Comparison of ENCODE assay signal across 28 cellular contexts in genomic region chr11:9780929-9781328, GRCh38.
"Had no signal": no experiment of that assay in that cellular context is flagged by ENCODE, and none has a peak within 500 bp of the region (broad histone marks: within the 10 kb centered on the region; RNA-seq: fewer than 3 reads in every experiment).

No MANE protein-coding gene starts in this region.

- H3K4me2 ChIP-seq: neural progenitor cell had no signal

- DNase-seq: naive thymus-derived CD8-positive, alpha-beta T cell; occipital lobe; ovary; posterior cingulate gyrus; psoas muscle; right cardiac atrium; right lobe of liver; sigmoid colon; small intestine; stimulated activated CD4-positive, alpha-beta T cell treated with anti-CD3 and anti-CD28 coated beads, Interleukin-15, amount 100 ng/mL, for 24 hours; stimulated activated CD4-positive, alpha-beta T cell treated with anti-CD3 and anti-CD28 coated beads, Interleukin-2, amount 100 ng/mL, for 24 hours; stimulated activated CD4-positive, alpha-beta T cell treated with anti-CD3 and anti-CD28 coated beads, Interleukin-2, amount 100 ng/mL, for 48 hours; stimulated activated CD4-positive, alpha-beta T cell treated with anti-CD3 and anti-CD28 coated beads, Interleukin-4, amount 100 ng/mL, for 24 hours; stimulated activated naive CD4-positive, alpha-beta T cell; stimulated activated naive CD8-positive, alpha-beta T cell treated with anti-CD3 and anti-CD28 coated beads, Interleukin-15, amount 100 ng/mL, for 72 hours; stimulated activated naive CD8-positive, alpha-beta T cell treated with anti-CD3 and anti-CD28 coated beads, Interleukin-15, Interleukin-2, amounts not matched to agents 100 U/mL and 50 U/mL, for 24 hours; substantia nigra; testis; tibial artery; transverse colon; upper lobe of left lung had no signal

- H3K9me3 Mint-ChIP-seq: naive thymus-derived CD8-positive, alpha-beta T cell; natural killer cell treated with Interleukin-12 subunit alpha and Interleukin-12 subunit beta and Interleukin-15 and Interleukin-18, amount 100 ng/mL, for 72 hours; neural progenitor cell; stimulated activated effector memory CD8-positive, alpha-beta T cell treated with anti-CD3 and anti-CD28 coated beads, Interleukin-12 subunit alpha, Interleukin-12 subunit beta, amount 100 ng/mL, for 72 hours; stimulated activated naive CD8-positive, alpha-beta T cell treated with anti-CD3 and anti-CD28 coated beads, Interleukin-15, amount 100 ng/mL, for 72 hours had no signal

- H3K4me3 Mint-ChIP-seq: naive thymus-derived CD8-positive, alpha-beta T cell; natural killer cell treated with Interleukin-12 subunit alpha and Interleukin-12 subunit beta and Interleukin-15 and Interleukin-18, amount 100 ng/mL, for 72 hours; neural progenitor cell; stimulated activated effector memory CD8-positive, alpha-beta T cell treated with anti-CD3 and anti-CD28 coated beads, Interleukin-12 subunit alpha, Interleukin-12 subunit beta, amount 100 ng/mL, for 72 hours; stimulated activated naive CD8-positive, alpha-beta T cell treated with anti-CD3 and anti-CD28 coated beads, Interleukin-15, amount 100 ng/mL, for 72 hours had no signal

- H3K27me3 ChIP-seq: neural progenitor cell, ovary, right lobe of liver, sigmoid colon, suprapubic skin, testis, tibial artery, transverse colon, upper lobe of left lung, vagina had no signal

- H3K4me1 ChIP-seq: parathyroid adenoma, right lobe of liver, suprapubic skin, testis, tibial artery, transverse colon, upper lobe of left lung had no signal

- ATAC-seq: naive thymus-derived CD8-positive, alpha-beta T cell; natural killer cell treated with Interleukin-12 subunit alpha and Interleukin-12 subunit beta and Interleukin-15 and Interleukin-18, amount 100 ng/mL, for 72 hours; psoas muscle; right cardiac atrium; right lobe of liver; stimulated activated effector memory CD8-positive, alpha-beta T cell treated with anti-CD3 and anti-CD28 coated beads, Interleukin-12 subunit alpha, Interleukin-12 subunit beta, amount 100 ng/mL, for 72 hours; stimulated activated naive CD8-positive, alpha-beta T cell treated with anti-CD3 and anti-CD28 coated beads, Interleukin-15, amount 100 ng/mL, for 72 hours; stimulated activated naive CD8-positive, alpha-beta T cell treated with anti-CD3 and anti-CD28 coated beads, Interleukin-15, Interleukin-2, amounts not matched to agents 100 U/mL and 50 U/mL, for 24 hours had no signal

- H3K36me3 Mint-ChIP-seq: natural killer cell treated with Interleukin-12 subunit alpha and Interleukin-12 subunit beta and Interleukin-15 and Interleukin-18, amount 100 ng/mL, for 72 hours had no signal

- H3K9ac ChIP-seq: neural progenitor cell, parathyroid adenoma had no signal

- H3K36me3 ChIP-seq: ovary had no signal

- H3K27me3 Mint-ChIP-seq: naive thymus-derived CD8-positive, alpha-beta T cell; natural killer cell treated with Interleukin-12 subunit alpha and Interleukin-12 subunit beta and Interleukin-15 and Interleukin-18, amount 100 ng/mL, for 72 hours; progenitor cell of endocrine pancreas; stimulated activated naive CD8-positive, alpha-beta T cell treated with anti-CD3 and anti-CD28 coated beads, Interleukin-15, amount 100 ng/mL, for 72 hours had no signal

- H3K9me3 ChIP-seq: ovary, psoas muscle, right lobe of liver, sigmoid colon, suprapubic skin, testis, tibial artery, transverse colon, upper lobe of left lung, vagina had no signal

- H3K4me3 ChIP-seq: neural progenitor cell, ovary, psoas muscle, right lobe of liver, sigmoid colon, suprapubic skin, testis, tibial artery, transverse colon, upper lobe of left lung, vagina had no signal

- H2AFZ ChIP-seq: neural progenitor cell, parathyroid adenoma had no signal

- H3K4me1 Mint-ChIP-seq: naive thymus-derived CD8-positive, alpha-beta T cell; stimulated activated effector memory CD8-positive, alpha-beta T cell treated with anti-CD3 and anti-CD28 coated beads, Interleukin-12 subunit alpha, Interleukin-12 subunit beta, amount 100 ng/mL, for 72 hours; stimulated activated naive CD8-positive, alpha-beta T cell treated with anti-CD3 and anti-CD28 coated beads, Interleukin-15, amount 100 ng/mL, for 72 hours had no signal

- H3K79me2 ChIP-seq: parathyroid adenoma had no signal

- H3K27ac Mint-ChIP-seq: naive thymus-derived CD8-positive, alpha-beta T cell; natural killer cell treated with Interleukin-12 subunit alpha and Interleukin-12 subunit beta and Interleukin-15 and Interleukin-18, amount 100 ng/mL, for 72 hours; neural progenitor cell; progenitor cell of endocrine pancreas; stimulated activated effector memory CD8-positive, alpha-beta T cell treated with anti-CD3 and anti-CD28 coated beads, Interleukin-12 subunit alpha, Interleukin-12 subunit beta, amount 100 ng/mL, for 72 hours; stimulated activated naive CD8-positive, alpha-beta T cell treated with anti-CD3 and anti-CD28 coated beads, Interleukin-15, amount 100 ng/mL, for 72 hours had no signal

- H3K27ac ChIP-seq: neural progenitor cell, ovary, parathyroid adenoma, psoas muscle, right lobe of liver, sigmoid colon, suprapubic skin, testis, tibial artery, transverse colon, upper lobe of left lung, vagina had no signal
